ENCODE assay signal across 23 cellular contexts in the genomic region with DNA sequence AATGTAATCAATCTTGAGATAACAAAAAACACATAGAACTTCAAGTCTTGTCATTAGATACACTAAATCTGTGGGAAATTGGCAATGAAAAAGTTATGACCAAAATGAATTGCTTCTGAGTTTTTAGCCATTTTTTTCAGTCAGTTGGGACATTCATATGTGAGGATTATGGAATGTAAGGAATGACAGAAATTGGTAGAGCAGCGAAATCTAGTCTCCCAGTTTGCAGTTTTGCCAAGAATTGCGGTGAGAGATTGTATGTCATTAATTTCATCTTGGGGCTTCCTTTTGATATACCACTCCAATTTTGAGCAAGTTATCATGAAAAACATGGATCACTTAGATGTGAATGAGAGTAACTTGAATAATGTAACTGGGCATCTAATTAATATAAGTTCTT.
"Had no signal": no experiment of that assay in that cellular context is flagged by ENCODE, and none has a peak within 500 bp of the region (broad histone marks: within the 10 kb centered on the region; RNA-seq: fewer than 3 reads in every experiment).

No MANE protein-coding gene starts in this region.

- H3K9me3 ChIP-seq: ascending aorta, heart right ventricle, mucosa of descending colon, ovary, psoas muscle, suprapubic skin, vagina had no signal

- H3K36me3 Mint-ChIP-seq: natural killer cell had no signal

- H3K27me3 ChIP-seq: ascending aorta, heart right ventricle, ovary, suprapubic skin, vagina had no signal

- ATAC-seq: activated CD8-positive, alpha-beta T cell treated with anti-CD3 and anti-CD28 coated beads, Interleukin-2, amount 10 ng/mL, durations not matched to agents 7 days and 5 days; activated naive CD8-positive, alpha-beta T cell treated with anti-CD3 and anti-CD28 coated beads, Interleukin-2, amount 50 U/mL, for 24 hours; effector memory CD8-positive, alpha-beta T cell; heart right ventricle; mucosa of descending colon; natural killer cell; psoas muscle; right cardiac atrium; stimulated activated naive CD8-positive, alpha-beta T cell treated with anti-CD3 and anti-CD28 coated beads, Interleukin-15, amount 100 ng/mL, for 72 hours had no signal

- H3K9me3 Mint-ChIP-seq: activated CD4-positive, alpha-beta T cell treated with anti-CD3 and anti-CD28 coated beads, Interleukin-2, amount 10 ng/mL, durations not matched to agents 24 days and 14 days; activated naive CD4-positive, alpha-beta T cell treated with anti-CD3 and anti-CD28 coated beads, Interleukin-2, amount 10 ng/mL, durations not matched to agents 7 days and 5 days; activated naive CD8-positive, alpha-beta T cell treated with anti-CD3 and anti-CD28 coated beads, Interleukin-2, amount 50 U/mL, for 24 hours; effector memory CD8-positive, alpha-beta T cell; immature natural killer cell; natural killer cell; stimulated activated naive CD8-positive, alpha-beta T cell treated with anti-CD3 and anti-CD28 coated beads, Interleukin-15, amount 100 ng/mL, for 72 hours had no signal

- DNase-seq: activated CD4-positive, alpha-beta T cell treated with anti-CD3 and anti-CD28 coated beads, Interleukin-2, amount 10 ng/mL, durations not matched to agents 24 days and 14 days; activated CD8-positive, alpha-beta T cell treated with anti-CD3 and anti-CD28 coated beads, Interleukin-2, amount 10 ng/mL, durations not matched to agents 7 days and 5 days; activated effector memory CD4-positive, alpha-beta T cell treated with Interleukin-2 at 50 U/mL for 16 hours; activated naive CD4-positive, alpha-beta T cell treated with anti-CD3 and anti-CD28 coated beads, Interleukin-2, amount 10 ng/mL, durations not matched to agents 7 days and 5 days; activated naive CD8-positive, alpha-beta T cell treated with anti-CD3 and anti-CD28 coated beads, Interleukin-2, amount 50 U/mL, for 24 hours; activated T-cell treated with anti-CD3 and anti-CD28 coated beads, Interleukin-2, amount 50 U/mL, for 48 hours; effector memory CD8-positive, alpha-beta T cell; heart right ventricle; immature natural killer cell; mesenchymal stem cell; mucosa of descending colon; natural killer cell; ovary; psoas muscle; right cardiac atrium; stimulated activated CD4-positive, alpha-beta T cell treated with anti-CD3 and anti-CD28 coated beads, Interleukin-2, amount 100 ng/mL, for 48 hours; stimulated activated naive CD8-positive, alpha-beta T cell treated with anti-CD3 and anti-CD28 coated beads, Interleukin-15, amount 100 ng/mL, for 72 hours; T-helper 1 cell; T1000 had no signal

- H3K4me1 Mint-ChIP-seq: activated naive CD4-positive, alpha-beta T cell treated with anti-CD3 and anti-CD28 coated beads, Interleukin-2, amount 10 ng/mL, durations not matched to agents 7 days and 5 days; immature natural killer cell; natural killer cell; stimulated activated naive CD8-positive, alpha-beta T cell treated with anti-CD3 and anti-CD28 coated beads, Interleukin-15, amount 100 ng/mL, for 72 hours had no signal

- H3K27ac ChIP-seq: ascending aorta, heart right ventricle, ovary, psoas muscle, skin epidermis, suprapubic skin, vagina had no signal

- H3K27ac Mint-ChIP-seq: activated CD4-positive, alpha-beta T cell treated with anti-CD3 and anti-CD28 coated beads, Interleukin-2, amount 10 ng/mL, durations not matched to agents 24 days and 14 days; activated CD8-positive, alpha-beta T cell treated with anti-CD3 and anti-CD28 coated beads, Interleukin-2, amount 10 ng/mL, durations not matched to agents 7 days and 5 days; activated naive CD4-positive, alpha-beta T cell treated with anti-CD3 and anti-CD28 coated beads, Interleukin-2, amount 10 ng/mL, durations not matched to agents 7 days and 5 days; activated naive CD8-positive, alpha-beta T cell treated with anti-CD3 and anti-CD28 coated beads, Interleukin-2, amount 50 U/mL, for 24 hours; immature natural killer cell; natural killer cell; stimulated activated naive CD8-positive, alpha-beta T cell treated with anti-CD3 and anti-CD28 coated beads, Interleukin-15, amount 100 ng/mL, for 72 hours had no signal

- H3K36me3 ChIP-seq: ascending aorta, ovary, suprapubic skin, vagina had no signal

- H3K4me3 Mint-ChIP-seq: activated CD4-positive, alpha-beta T cell treated with anti-CD3 and anti-CD28 coated beads, Interleukin-2, amount 10 ng/mL, durations not matched to agents 24 days and 14 days; activated CD8-positive, alpha-beta T cell treated with anti-CD3 and anti-CD28 coated beads, Interleukin-2, amount 10 ng/mL, durations not matched to agents 7 days and 5 days; activated naive CD4-positive, alpha-beta T cell treated with anti-CD3 and anti-CD28 coated beads, Interleukin-2, amount 10 ng/mL, durations not matched to agents 7 days and 5 days; activated naive CD8-positive, alpha-beta T cell treated with anti-CD3 and anti-CD28 coated beads, Interleukin-2, amount 50 U/mL, for 24 hours; effector memory CD8-positive, alpha-beta T cell; immature natural killer cell; natural killer cell; stimulated activated naive CD8-positive, alpha-beta T cell treated with anti-CD3 and anti-CD28 coated beads, Interleukin-15, amount 100 ng/mL, for 72 hours had no signal

- H3K4me3 ChIP-seq: ascending aorta, heart right ventricle, mucosa of descending colon, ovary, psoas muscle, skin epidermis, suprapubic skin, vagina had no signal

- H3K4me1 ChIP-seq: ascending aorta, heart right ventricle, psoas muscle, vagina had no signal

- H3K27me3 Mint-ChIP-seq: activated CD4-positive, alpha-beta T cell treated with anti-CD3 and anti-CD28 coated beads, Interleukin-2, amount 10 ng/mL, durations not matched to agents 24 days and 14 days; activated naive CD4-positive, alpha-beta T cell treated with anti-CD3 and anti-CD28 coated beads, Interleukin-2, amount 10 ng/mL, durations not matched to agents 7 days and 5 days; activated naive CD8-positive, alpha-beta T cell treated with anti-CD3 and anti-CD28 coated beads, Interleukin-2, amount 50 U/mL, for 24 hours; effector memory CD8-positive, alpha-beta T cell; stimulated activated naive CD8-positive, alpha-beta T cell treated with anti-CD3 and anti-CD28 coated beads, Interleukin-15, amount 100 ng/mL, for 72 hours had no signal
